ENCODE assay signal across 20 cellular contexts in genomic region chr2:171669121-171669520, GRCh38. TPM values are rescaled to one million over a fixed set of nuclear protein-coding genes. Genes with fewer than 3 reads are reported as not detected.
DNase-seq lines count a peak whose midpoint lies in the region; ATAC-seq and TF ChIP-seq lines count a peak whose summit lies in the region.
"Had no signal": no experiment of that assay in that cellular context is flagged by ENCODE, and none has a peak within 500 bp of the region (broad histone marks: within the 10 kb centered on the region; RNA-seq: fewer than 3 reads in every experiment).

No MANE protein-coding gene starts in this region.

- H3K4me3 Mint-ChIP-seq in CD4-positive, alpha-beta T cell, result no peak overlapping the region

- H3K9me3 Mint-ChIP-seq in CD4-positive, alpha-beta T cell, result no peaks in the 10 kb centered on the region

- no peak overlapping the region for H3K27ac ChIP-seq in WERI-Rb-1
- no peak overlapping the region for H3K27ac ChIP-seq in CD4-positive, alpha-beta T cell (ENCODE audit: low read depth, low read length)
- H3K27ac ChIP-seq: Peyer's patch had no signal

- H3K27me3 Mint-ChIP-seq in CD4-positive, alpha-beta T cell, result no peaks in the 10 kb centered on the region

- no peaks in the 10 kb centered on the region for H3K9me3 ChIP-seq in WERI-Rb-1 (ENCODE audit: severe bottlenecking)
- H3K9me3 ChIP-seq in CD4-positive, alpha-beta T cell (ENCODE audit: control insufficient read depth, low read length), result no peaks in the 10 kb centered on the region
- H3K9me3 ChIP-seq: Peyer's patch had no signal

- CTCF ChIA-PET in CD4-positive, alpha-beta T cell (lab: Charles Lee), result no interaction called here

- POLR2A ChIA-PET in CD4-positive, alpha-beta T cell (lab: Charles Lee), result no interaction called here

- no peak overlapping the region for H3K27ac Mint-ChIP-seq in CD4-positive, alpha-beta T cell

- no peak for TF ChIP-seq CTCF in WERI-Rb-1 (IDR thresholded peaks at IDR 0.05; ENCODE audit: low read depth, low read length)
- no peak for TF ChIP-seq CTCF in CD4-positive, alpha-beta T cell (IDR thresholded peaks at IDR 0.05)

- no peak for ATAC-seq in CD4-positive, alpha-beta T cell (ENCODE audit: poor library complexity)

- H3K36me3 ChIP-seq in WERI-Rb-1, result no peaks in the 10 kb centered on the region
- H3K36me3 ChIP-seq: Peyer's patch had no signal

- no peak overlapping the region for H3K4me3 ChIP-seq in WERI-Rb-1 (ENCODE audit: low read depth, low read length)
- H3K4me3 ChIP-seq: Peyer's patch had no signal

- H3K36me3 Mint-ChIP-seq in CD4-positive, alpha-beta T cell (ENCODE audit: low read depth), result no peaks in the 10 kb centered on the region

- DNase-seq in NCI-H69 (lab: John Stamatoyannopoulos, UW) (peak; percentile 0), foreskin melanocyte (peak; percentile 11), midbrain (lab: John Stamatoyannopoulos, UW) (peak; percentile 82), superior temporal gyrus (ENCODE audit: extremely low spot score) (peak; percentile 93), WERI-Rb-1 (no peak), glomerular visceral epithelial cell (ENCODE audit: extremely low spot score) (no peak), HK-2 (ENCODE audit: unreplicated experiment) (no peak)
- DNase-seq in CD4-positive, alpha-beta T cell, result no peak
- DNase-seq: AML-193; COR-L47; DMS 273 treated with DMSO at 0.1 percent for 48 hours; DND-41; H7; IMR-90; NCI-H1417 treated with DMSO at 0.1 percent for 48 hours; NCI-H187 treated with DMSO at 0.1 percent for 48 hours; NCI-H2171; NCI-H446 treated with DMSO at 0.1 percent for 48 hours; NK-92 treated with Interleukin-12 subunit alpha and Interleukin-12 subunit beta, amount 100 ng/mL, for 24 hours; Peyer's patch had no signal

- H3K4me1 Mint-ChIP-seq in CD4-positive, alpha-beta T cell (ENCODE audit: low read depth), result no peaks in the 10 kb centered on the region

- intact Hi-C loops in CD4-positive, alpha-beta T cell (cut with DNase I, micrococcal nuclease), result loop anchor here in 1 of 2 experiments (5.0 kb wide), 1 partner anchor 182 kb away; no protein-coding TSS in a partner anchor

- no peaks in the 10 kb centered on the region for H3K27me3 ChIP-seq in WERI-Rb-1 (ENCODE audit: insufficient read depth, low read depth, severe bottlenecking)
- H3K27me3 ChIP-seq in CD4-positive, alpha-beta T cell (ENCODE audit: control insufficient read depth, insufficient read depth, low read length), result no peaks in the 10 kb centered on the region
- H3K27me3 ChIP-seq: Peyer's patch had no signal

RNA-seq across cellular contexts. Expression of gene DYNC1I2, which starts 18.1 kb away (rescaled TPM):
- 10 to 100 TPM; 10.5 to 11.6 TPM for total RNA-seq in CD4-positive, alpha-beta T cell

Comparison
In these comparisons a context has a peak if more than half of its experiments do, and no peak if none do; other contexts are left out.
1. DNase-seq: peak in NCI-H69 (single experiment), foreskin melanocyte (single experiment), midbrain (single experiment) and superior temporal gyrus (single experiment); none in WERI-Rb-1 (single experiment), CD4-positive, alpha-beta T cell (0 of 10), glomerular visceral epithelial cell (single experiment) and HK-2 (single experiment).